ENCODE assay signal across 1 cellular context in genomic region chr2:87740932-87741331, GRCh38. TPM values are rescaled to one million over a fixed set of nuclear protein-coding genes. Genes with fewer than 3 reads are reported as not detected.
"Had no signal": no experiment of that assay in that cellular context is flagged by ENCODE, and none has a peak within 500 bp of the region (broad histone marks: within the 10 kb centered on the region; RNA-seq: fewer than 3 reads in every experiment).

No MANE protein-coding gene starts in this region.

RNA-seq across cellular contexts. Expression of gene PLGLB2, which starts 7.0 kb away (rescaled TPM):
- total RNA-seq: epithelial cell of proximal tubule had no signal
